10 cellular contexts compared by ENCODE assay signal in the genomic region with DNA sequence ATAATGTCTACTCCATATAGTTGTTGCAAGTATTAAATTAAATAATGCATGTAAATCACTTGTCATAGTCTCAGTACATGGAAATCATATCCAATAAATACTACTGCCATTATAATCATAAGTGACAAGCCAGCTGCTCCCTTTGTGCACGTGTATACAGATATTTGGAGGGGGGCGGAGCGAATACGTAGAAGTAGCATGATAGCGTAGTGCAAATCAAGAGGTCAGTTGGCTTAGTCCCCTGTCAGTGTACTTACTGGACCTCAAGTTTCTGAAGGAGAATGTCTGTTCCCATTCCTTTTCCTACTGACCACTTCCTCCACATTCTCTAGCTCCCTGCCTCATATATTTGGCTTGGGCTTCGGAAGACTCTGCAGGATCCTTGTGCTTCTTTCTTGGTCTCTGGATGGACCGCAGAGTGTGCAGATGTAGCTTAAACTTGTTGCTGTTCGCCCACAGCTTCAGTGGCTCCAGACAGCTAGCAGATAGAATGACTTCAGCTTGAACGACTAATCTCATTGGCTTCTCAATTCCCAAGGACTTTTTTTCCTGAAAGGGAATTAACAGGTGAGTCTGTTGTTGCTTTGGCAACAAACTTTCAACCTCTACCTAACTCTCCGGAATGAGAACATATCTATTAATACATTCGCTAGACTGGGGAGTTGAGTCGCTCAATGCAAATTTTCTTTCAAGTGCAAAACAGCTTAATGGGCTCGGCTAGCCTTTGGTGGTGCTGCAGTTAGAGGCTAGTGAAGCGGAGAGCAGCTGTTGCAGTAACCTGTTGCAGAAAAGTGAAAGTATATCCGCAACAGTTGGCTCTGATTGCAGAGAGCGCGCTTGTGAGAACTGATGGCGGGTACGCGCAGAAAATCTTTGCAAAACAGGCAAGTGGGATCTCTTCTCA. TPM values are rescaled to one million over a fixed set of nuclear protein-coding genes. Genes with fewer than 3 reads are reported as not detected.
A peak's percentile ranks its signal among the peaks of the same experiment; 100 is the strongest.
DNase-seq lines count a peak whose midpoint lies in the region; ATAC-seq and TF ChIP-seq lines count a peak whose summit lies in the region.
"Had no signal": no experiment of that assay in that cellular context is flagged by ENCODE, and none has a peak within 500 bp of the region (broad histone marks: within the 10 kb centered on the region; RNA-seq: fewer than 3 reads in every experiment).

A gene with protein sequence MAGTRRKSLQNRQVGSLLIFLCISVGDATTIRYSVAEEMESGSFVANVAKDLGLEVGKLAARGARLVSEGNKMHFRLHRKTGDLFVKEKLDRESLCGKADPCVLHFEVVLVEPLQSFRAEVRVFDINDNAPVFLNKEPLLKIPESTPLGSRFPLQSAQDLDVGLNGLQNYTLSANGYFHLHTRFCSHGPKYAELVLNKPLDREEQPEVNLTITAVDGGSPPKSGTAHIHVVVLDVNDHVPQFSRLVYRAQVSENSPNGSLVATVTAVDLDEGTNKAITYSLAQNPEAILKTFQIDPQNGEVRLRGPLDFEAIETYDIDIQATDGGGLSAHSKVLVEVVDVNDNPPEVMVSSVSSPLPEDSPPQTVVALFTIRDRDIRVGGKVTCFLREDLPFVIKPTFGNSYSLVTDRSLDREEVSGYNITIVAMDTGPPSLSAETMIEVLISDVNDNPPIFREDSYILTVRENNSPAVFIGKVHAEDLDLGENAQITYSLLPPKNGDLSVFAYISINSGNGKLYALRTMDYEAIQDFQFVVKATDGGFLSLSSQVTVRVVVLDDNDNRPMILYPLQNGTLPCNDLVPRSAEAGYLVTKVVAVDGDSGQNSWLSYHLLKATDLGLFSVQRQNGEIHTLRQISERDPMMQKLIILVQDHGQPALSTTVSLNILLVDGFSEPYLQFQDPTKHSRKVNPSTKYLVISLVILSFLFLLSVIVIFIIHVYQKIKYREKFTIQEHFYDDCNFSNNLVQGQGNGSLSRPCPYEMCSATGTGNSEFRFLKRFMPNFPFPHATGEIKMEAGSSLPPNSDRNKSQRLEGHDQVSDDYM (plus strand): TSS at position 753 of the 904 bp plus-strand sequence. CDS start 97 bp downstream, at position 850.

- TF ChIP-seq EP300 in upper lobe of left lung (IDR thresholded peaks at IDR 0.05) = no peak

- TF ChIP-seq POLR2A in right lobe of liver (IDR thresholded peaks at IDR 0.05) (no peak), upper lobe of left lung (IDR thresholded peaks at IDR 0.05) (no peak)

- no peaks in the 10 kb centered on the region for H3K27me3 ChIP-seq in right lobe of liver
- no peaks in the 10 kb centered on the region for H3K27me3 ChIP-seq in upper lobe of left lung

- intact Hi-C loops in right lobe of liver (cut with DNase I) = no loop called here

- H3K27ac ChIP-seq in right lobe of liver = no peak within 1 kb of the TSS
- no peak within 1 kb of the TSS for H3K27ac ChIP-seq in upper lobe of left lung

- peaks cover 9% of the 10 kb centered on the region for H3K4me1 Mint-ChIP-seq in activated naive CD4-positive, alpha-beta T cell treated with anti-CD3 and anti-CD28 coated beads, Interleukin-2, amount 50 U/mL, for 24 hours

- no peaks in the 10 kb centered on the region for H3K36me3 ChIP-seq in right lobe of liver
- no peaks in the 10 kb centered on the region for H3K36me3 ChIP-seq in upper lobe of left lung

- peaks cover 31% of the 10 kb centered on the region for H3K9me3 Mint-ChIP-seq in activated naive CD4-positive, alpha-beta T cell treated with anti-CD3 and anti-CD28 coated beads, Interleukin-2, amount 50 U/mL, for 24 hours
- peaks cover 6 to 12% of the 10 kb centered on the region in 2 donors for H3K9me3 Mint-ChIP-seq in activated naive CD4-positive, alpha-beta T cell treated with anti-CD3 and anti-CD28 coated beads, Interleukin-2, amount 50 U/mL, for 72 hours

- no peak within 1 kb of the TSS for H3K27ac Mint-ChIP-seq in activated naive CD4-positive, alpha-beta T cell treated with anti-CD3 and anti-CD28 coated beads, Interleukin-2, amount 50 U/mL, for 24 hours
- H3K27ac Mint-ChIP-seq in activated naive CD4-positive, alpha-beta T cell treated with anti-CD3 and anti-CD28 coated beads, Interleukin-2, amount 50 U/mL, for 72 hours = no peak within 1 kb of the TSS

- no peak for ATAC-seq in activated naive CD4-positive, alpha-beta T cell treated with anti-CD3 and anti-CD28 coated beads, Interleukin-2, amount 50 U/mL, for 72 hours
- ATAC-seq in right lobe of liver (peak; percentile 72 to 85 (median 82)), upper lobe of left lung (ENCODE audit: low FRiP score in 2 of 2) (peak in 1 of 2 donors; percentile 45), HG03280 (IDR thresholded peaks at IDR 0.05; ENCODE audit: unreplicated experiment) (no peak), GM19397 (IDR thresholded peaks at IDR 0.05; ENCODE audit: unreplicated experiment) (no peak)

- in situ Hi-C loops in astrocyte of the cerebellum (cut with HindIII; ENCODE audit: low sequenced_read_pairs) = no loop called here

- peak within 1 kb of the TSS; percentile 20 for H3K4me3 ChIP-seq in astrocyte of the cerebellum (ENCODE audit: low read depth, low read length)
- H3K4me3 ChIP-seq in right lobe of liver = peak within 1 kb of the TSS; percentile 22 to 61 (median 60)
- peak within 1 kb of the TSS; percentile 37 to 59 (median 52) for H3K4me3 ChIP-seq in upper lobe of left lung

- peaks cover 2% of the 10 kb centered on the region for H3K36me3 Mint-ChIP-seq in activated naive CD4-positive, alpha-beta T cell treated with anti-CD3 and anti-CD28 coated beads, Interleukin-2, amount 50 U/mL, for 24 hours
- H3K36me3 Mint-ChIP-seq in activated naive CD4-positive, alpha-beta T cell treated with anti-CD3 and anti-CD28 coated beads, Interleukin-2, amount 50 U/mL, for 72 hours = peaks cover 14 to 26% of the 10 kb centered on the region in 2 donors

- no peak for TF ChIP-seq CTCF in astrocyte of the cerebellum (IDR thresholded peaks at IDR 0.05; ENCODE audit: low read depth, low read length, missing control alignments)
- no peak for TF ChIP-seq CTCF in right lobe of liver (IDR thresholded peaks at IDR 0.05)
- TF ChIP-seq CTCF in upper lobe of left lung (IDR thresholded peaks at IDR 0.05) = no peak

- no peaks in the 10 kb centered on the region for H3K9me3 ChIP-seq in right lobe of liver
- no peaks in the 10 kb centered on the region for H3K9me3 ChIP-seq in upper lobe of left lung

- peaks cover 44% of the 10 kb centered on the region for H3K27me3 Mint-ChIP-seq in activated naive CD4-positive, alpha-beta T cell treated with anti-CD3 and anti-CD28 coated beads, Interleukin-2, amount 50 U/mL, for 24 hours

- no peak for DNase-seq in activated naive CD4-positive, alpha-beta T cell treated with anti-CD3 and anti-CD28 coated beads, Interleukin-2, amount 50 U/mL, for 72 hours (ENCODE audit: low spot score in 2 of 2)
- no peak for DNase-seq in astrocyte of the cerebellum (ENCODE audit: low read depth)
- no peak for DNase-seq in right lobe of liver
- DNase-seq in upper lobe of left lung = no peak
- no peak for DNase-seq in NCI-H2081 treated with DMSO at 0.1 percent for 48 hours (lab: John Stamatoyannopoulos, UW)
- DNase-seq: DND-41 had no signal

- peak within 1 kb of the TSS; percentile 73 for H3K4me3 Mint-ChIP-seq in activated naive CD4-positive, alpha-beta T cell treated with anti-CD3 and anti-CD28 coated beads, Interleukin-2, amount 50 U/mL, for 24 hours

- H3K4me1 ChIP-seq in right lobe of liver (no peaks in the 10 kb centered on the region), upper lobe of left lung (no peaks in the 10 kb centered on the region)

- 15% methylated on average over 20 of the region's 20 CpGs for WGBS in right lobe of liver (ENCODE audit: insufficient coverage, low coverage, low lambda C conversion rate, missing lambda C conversion rate)
- 18 to 19% methylated on average over 20 of the region's 20 CpGs for WGBS in upper lobe of left lung, 2 donors

RNA-seq across cellular contexts. Expression of the gene that starts here (rescaled TPM):
- not detected for total RNA-seq in activated naive CD4-positive, alpha-beta T cell treated with anti-CD3 and anti-CD28 coated beads, Interleukin-2, amount 50 U/mL, for 72 hours
- total RNA-seq in right lobe of liver (not detected), upper lobe of left lung (1 to 10 TPM in 1 of 6 donors, under 1 TPM in 5; 0.09 to 1.0 (median 0.19) TPM)
- total RNA-seq: glomerular endothelial cell had no signal

Comparison
In these comparisons a context has a peak if more than half of its experiments do, and no peak if none do; other contexts are left out.
1. Peak in ATAC-seq and H3K4me3 ChIP-seq in right lobe of liver; RNA of the gene not detected or under 1 TPM.